3 cellular contexts compared by ENCODE assay signal in the genomic region with DNA sequence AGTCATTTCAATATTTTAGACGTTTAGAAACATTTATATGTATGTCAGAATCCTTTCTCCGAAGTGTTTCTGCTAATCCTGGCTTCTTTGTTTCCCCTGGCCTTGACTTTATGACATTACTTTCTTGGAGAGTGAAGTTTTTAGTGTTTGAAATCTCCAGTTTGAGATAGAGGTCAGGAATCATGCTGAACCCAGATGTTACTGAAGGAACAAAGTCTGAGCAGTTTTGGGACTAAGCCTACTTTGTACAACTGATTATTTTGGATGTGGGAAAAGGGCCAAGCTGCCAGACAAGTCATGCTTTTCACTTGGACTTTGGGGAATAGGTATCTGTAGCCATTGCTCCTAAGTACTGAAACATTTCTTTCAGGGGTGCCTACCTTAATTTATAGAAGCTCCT.
TF ChIP-seq lines count a peak whose summit lies in the region.

No MANE protein-coding gene starts in this region.

TF ChIP-seq in A549, 52 proteins besides CTCF, POLR2A, EP300 and RAD21:
- TF ChIP-seq POLR2AphosphoS2 (conservative IDR thresholded peaks at IDR 0.05; ENCODE audit: low read length) (no peak), SMC3 (IDR thresholded peaks at IDR 0.05) (no peak), FOSL2 (IDR thresholded peaks at IDR 0.05) (no peak), FOSL2 (CRISPR knock-in tag; IDR thresholded peaks at IDR 0.05) (no peak), BHLHE40 (IDR thresholded peaks at IDR 0.05; ENCODE audit: low read depth, low read length) (no peak), NFE2L2 (conservative IDR thresholded peaks at IDR 0.05; ENCODE audit: low read length) (no peak), RFX5 (IDR thresholded peaks at IDR 0.05) (no peak), NR3C1 (IDR thresholded peaks at IDR 0.05) (no peak), CBX2 (IDR thresholded peaks at IDR 0.05; ENCODE audit: borderline replicate concordance, low read depth) (no peak), ZFP36 (IDR thresholded peaks at IDR 0.05; ENCODE audit: borderline replicate concordance, partially characterized antibody) (no peak), CBX8 (IDR thresholded peaks at IDR 0.05) (no peak), HOXB13 (CRISPR knock-in tag; IDR thresholded peaks at IDR 0.05; ENCODE audit: low read depth) (no peak), CEBPB (IDR thresholded peaks at IDR 0.05) (no peak), ZC3H11A (IDR thresholded peaks at IDR 0.05) (no peak), TFCP2L1 (CRISPR knock-in tag; IDR thresholded peaks at IDR 0.05) (no peak), KDM5A (IDR thresholded peaks at IDR 0.05) (no peak), MAFK (IDR thresholded peaks at IDR 0.05; ENCODE audit: partially characterized antibody) (no peak)
- TF ChIP-seq, protein P1, sequence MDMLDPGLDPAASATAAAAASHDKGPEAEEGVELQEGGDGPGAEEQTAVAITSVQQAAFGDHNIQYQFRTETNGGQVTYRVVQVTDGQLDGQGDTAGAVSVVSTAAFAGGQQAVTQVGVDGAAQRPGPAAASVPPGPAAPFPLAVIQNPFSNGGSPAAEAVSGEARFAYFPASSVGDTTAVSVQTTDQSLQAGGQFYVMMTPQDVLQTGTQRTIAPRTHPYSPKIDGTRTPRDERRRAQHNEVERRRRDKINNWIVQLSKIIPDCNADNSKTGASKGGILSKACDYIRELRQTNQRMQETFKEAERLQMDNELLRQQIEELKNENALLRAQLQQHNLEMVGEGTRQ (IDR thresholded peaks at IDR 0.05) = no peak
- TF ChIP-seq, protein P2, sequence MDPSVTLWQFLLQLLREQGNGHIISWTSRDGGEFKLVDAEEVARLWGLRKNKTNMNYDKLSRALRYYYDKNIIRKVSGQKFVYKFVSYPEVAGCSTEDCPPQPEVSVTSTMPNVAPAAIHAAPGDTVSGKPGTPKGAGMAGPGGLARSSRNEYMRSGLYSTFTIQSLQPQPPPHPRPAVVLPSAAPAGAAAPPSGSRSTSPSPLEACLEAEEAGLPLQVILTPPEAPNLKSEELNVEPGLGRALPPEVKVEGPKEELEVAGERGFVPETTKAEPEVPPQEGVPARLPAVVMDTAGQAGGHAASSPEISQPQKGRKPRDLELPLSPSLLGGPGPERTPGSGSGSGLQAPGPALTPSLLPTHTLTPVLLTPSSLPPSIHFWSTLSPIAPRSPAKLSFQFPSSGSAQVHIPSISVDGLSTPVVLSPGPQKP (IDR thresholded peaks at IDR 0.05; ENCODE audit: low read depth, low read length) = no peak
- TF ChIP-seq, protein P3, sequence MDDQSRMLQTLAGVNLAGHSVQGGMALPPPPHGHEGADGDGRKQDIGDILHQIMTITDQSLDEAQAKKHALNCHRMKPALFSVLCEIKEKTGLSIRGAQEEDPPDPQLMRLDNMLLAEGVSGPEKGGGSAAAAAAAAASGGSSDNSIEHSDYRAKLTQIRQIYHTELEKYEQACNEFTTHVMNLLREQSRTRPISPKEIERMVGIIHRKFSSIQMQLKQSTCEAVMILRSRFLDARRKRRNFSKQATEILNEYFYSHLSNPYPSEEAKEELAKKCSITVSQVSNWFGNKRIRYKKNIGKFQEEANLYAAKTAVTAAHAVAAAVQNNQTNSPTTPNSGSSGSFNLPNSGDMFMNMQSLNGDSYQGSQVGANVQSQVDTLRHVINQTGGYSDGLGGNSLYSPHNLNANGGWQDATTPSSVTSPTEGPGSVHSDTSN (IDR thresholded peaks at IDR 0.05) = no peak

TF ChIP-seq in IMR-90, 13 proteins besides CTCF, POLR2A, EP300 and RAD21:
- TF ChIP-seq SMC3 (IDR thresholded peaks at IDR 0.05; ENCODE audit: low read depth, low read length) (no peak), CEBPB (IDR thresholded peaks at IDR 0.05; ENCODE audit: low read depth, low read length) (no peak), RFX5 (IDR thresholded peaks at IDR 0.05; ENCODE audit: low read depth, low read length) (no peak)
- TF ChIP-seq, protein P1 (IDR thresholded peaks at IDR 0.05; ENCODE audit: low read depth, low read length) = no peak

TF ChIP-seq in H1, 55 proteins besides CTCF, POLR2A, EP300 and RAD21:
- TF ChIP-seq GABPA (IDR thresholded peaks at IDR 0.05; ENCODE audit: borderline replicate concordance, insufficient read depth, low read length) = no peak
- no peak for TF ChIP-seq CHD1 (IDR thresholded peaks at IDR 0.05; ENCODE audit: low read depth, low read length)
- TF ChIP-seq MAFK (IDR thresholded peaks at IDR 0.05; ENCODE audit: low read depth, low read length) = no peak
- TF ChIP-seq HDAC2 (IDR thresholded peaks at IDR 0.05; ENCODE audit: borderline replicate concordance in 1 of 2, low read depth in 2 of 2, low read length in 2 of 2) = no peak
TF ChIP-seq in H1: peak in this region for 0.
